Comparison of ENCODE assay signal across 9 cellular contexts in the genomic region with DNA sequence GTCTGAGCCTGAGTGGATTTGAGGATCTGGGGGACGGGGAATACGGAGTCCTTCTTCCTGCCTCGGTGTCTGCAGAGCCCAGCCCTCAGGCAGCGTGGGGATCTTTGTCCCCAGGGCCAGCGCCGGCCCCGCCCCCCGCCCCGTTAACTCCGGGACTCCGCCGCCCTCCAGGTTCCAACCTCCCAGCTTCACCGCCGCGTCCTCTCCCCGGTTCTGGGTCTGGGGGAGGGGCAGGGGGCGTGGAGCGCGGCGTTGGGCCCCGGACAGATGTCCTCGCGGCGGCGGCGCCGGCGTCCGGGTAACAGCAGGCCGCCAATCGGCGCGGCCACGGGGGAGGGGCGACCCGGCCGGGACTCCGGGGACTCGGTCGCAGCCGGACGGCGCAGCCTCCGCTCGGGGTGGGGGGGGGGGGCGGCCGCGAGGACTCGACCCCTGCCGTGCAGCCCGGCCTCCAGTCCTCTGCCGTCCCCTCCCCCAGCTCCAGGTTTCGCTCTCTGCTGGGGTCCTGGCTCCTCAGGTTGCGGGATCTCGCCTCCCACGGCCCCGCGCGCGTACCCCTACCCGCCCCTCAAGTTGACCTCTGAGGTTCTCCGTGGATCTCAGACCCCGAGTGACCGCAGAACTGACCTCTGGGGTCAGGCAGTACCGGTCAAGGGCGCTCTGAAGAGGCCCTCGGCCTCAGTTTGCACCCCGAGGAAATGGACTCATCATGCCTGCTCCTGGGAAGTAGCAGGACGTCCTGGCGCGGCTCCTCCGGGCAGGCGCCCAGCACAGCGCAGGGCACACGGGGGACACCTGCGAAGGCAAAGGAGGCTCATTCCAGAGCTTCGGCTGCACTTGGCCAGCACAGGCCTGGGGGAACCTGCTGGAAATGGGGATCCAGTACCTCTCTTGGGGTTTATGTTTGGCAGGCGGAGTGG. TPM values are rescaled to one million over a fixed set of nuclear protein-coding genes. Genes with fewer than 3 reads are reported as not detected.
DNase-seq lines count a peak whose midpoint lies in the region; ATAC-seq and TF ChIP-seq lines count a peak whose summit lies in the region.
"Had no signal": no experiment of that assay in that cellular context is flagged by ENCODE, and none has a peak within 500 bp of the region (broad histone marks: within the 10 kb centered on the region; RNA-seq: fewer than 3 reads in every experiment).

No MANE protein-coding gene starts in this region.

- TF ChIP-seq CTCF in mammary epithelial cell (conservative IDR thresholded peaks at IDR 0.05 in 1 of 2, IDR thresholded peaks at IDR 0.05 in 1 of 2; ENCODE audit: extremely low read depth in 1 of 2, insufficient read depth in 1 of 2, low read depth in 1 of 2, low read length in 2 of 2), result no peak
- no peak for TF ChIP-seq CTCF in left lung (IDR thresholded peaks at IDR 0.05)

- in situ Hi-C loops in mammary epithelial cell (cut with MboI; ENCODE audit: low sequenced_read_pairs in 2 of 2), result no loop called here

- CTCF ChIA-PET in mammary epithelial cell (lab: Charles Lee; ENCODE audit: low non-redundant PET), result no interaction called here

- dilution Hi-C loops in mammary epithelial cell (cut with HindIII; ENCODE audit: low sequenced_read_pairs), result no loop called here

- peak; percentile 5 for ATAC-seq in left lung

- no peaks in the 10 kb centered on the region for H3K9me3 ChIP-seq in mammary epithelial cell (replicated peaks; ENCODE audit: insufficient read depth, low read length)
- H3K9me3 ChIP-seq in left lung, result no peaks in the 10 kb centered on the region
- no peaks in the 10 kb centered on the region for H3K9me3 ChIP-seq in stomach smooth muscle (ENCODE audit: control insufficient read depth in 2 of 2, low read length in 2 of 2)

- no peak overlapping the region for H3K9ac ChIP-seq in mammary epithelial cell (ENCODE audit: insufficient read depth, low read length)
- no peak overlapping the region for H3K9ac ChIP-seq in stomach smooth muscle (ENCODE audit: low read length in 2 of 2)

- 88% methylated on average over 14 of the region's 78 CpGs for WGBS in mammary epithelial cell (ENCODE audit: low coverage, missing lambda C conversion rate)

- H3K4me1 ChIP-seq in mammary epithelial cell (ENCODE audit: insufficient read depth, low read length) (peaks cover 13% of the 10 kb centered on the region), left lung (peaks cover 23 to 63% of the 10 kb centered on the region in 2 donors), stomach smooth muscle (ENCODE audit: control insufficient read depth, insufficient read depth, low read length) (peaks cover 31% of the 10 kb centered on the region)

- no peak overlapping the region for H3K4me3 ChIP-seq in mammary epithelial cell (replicated peaks in 1 of 3; ENCODE audit: insufficient read depth in 1 of 3, low read depth in 2 of 3, low read length in 3 of 3)
- H3K4me3 ChIP-seq in left lung, result peak overlapping the region; percentile 35 to 48
- H3K4me3 ChIP-seq in stomach smooth muscle (ENCODE audit: low read length in 2 of 2), result peak overlapping the region; percentile 40 to 66

- intact Hi-C loops in mammary epithelial cell (cut with micrococcal nuclease) (loop anchor here (5.0 to 10.0 kb wide), 2 partner anchors 144 to 257 kb away; no protein-coding TSS in a partner anchor), left lung (cut with DNase I) (loop anchor here in 1 of 2 donors (10.0 kb wide), 1 partner anchor 537 kb away; no protein-coding TSS in a partner anchor)

- no peaks in the 10 kb centered on the region for H3K79me2 ChIP-seq in mammary epithelial cell (ENCODE audit: insufficient read depth, low read length)

- no peaks in the 10 kb centered on the region for H4K20me1 ChIP-seq in mammary epithelial cell (ENCODE audit: insufficient read depth, low read length)

- no peak overlapping the region for H2AFZ ChIP-seq in mammary epithelial cell (ENCODE audit: low read depth, low read length)

- H3K27ac ChIP-seq in mammary epithelial cell (ENCODE audit: insufficient read depth, low read depth, low read length), result no peak overlapping the region
- no peak overlapping the region for H3K27ac ChIP-seq in left lung
- no peak overlapping the region for H3K27ac ChIP-seq in stomach smooth muscle (ENCODE audit: low read length)
- H3K27ac ChIP-seq: C4-2B had no signal

- no TSS peak for BruUV-seq in mammary epithelial cell (replicated peaks; lab: Mats Ljungman, UMichigan)

- H3K36me3 ChIP-seq in mammary epithelial cell (ENCODE audit: insufficient read depth, low read length), result no peaks in the 10 kb centered on the region
- H3K36me3 ChIP-seq in left lung, result no peaks in the 10 kb centered on the region
- H3K36me3 ChIP-seq in stomach smooth muscle (ENCODE audit: control insufficient read depth in 2 of 2, insufficient read depth in 2 of 2, low read length in 2 of 2), result no peaks in the 10 kb centered on the region

- H3K27me3 ChIP-seq in mammary epithelial cell (ENCODE audit: insufficient read depth, low read length) (peaks cover 40% of the 10 kb centered on the region), left lung (peaks cover 70 to 100% of the 10 kb centered on the region in 2 donors), stomach smooth muscle (ENCODE audit: control insufficient read depth in 1 of 2, insufficient read depth in 2 of 2, low read length in 2 of 2) (peaks cover 24 to 81% of the 10 kb centered on the region in 2 donors)

- peak overlapping the region; percentile 67 for H3K4me2 ChIP-seq in mammary epithelial cell (ENCODE audit: insufficient read depth, low read depth, low read length)

- peak; percentile 46 for DNase-seq in NCI-H748 (lab: John Stamatoyannopoulos, UW; ENCODE audit: unreplicated experiment)
- no peak for DNase-seq in NCI-H748 treated with DMSO at 0.1 percent for 48 hours (lab: John Stamatoyannopoulos, UW)
- DNase-seq in mammary epithelial cell, result no peak
- peak; percentile 25 to 52 for DNase-seq in left lung
- DNase-seq in GOT3 (lab: John Stamatoyannopoulos, UW), result no peak
- no peak for DNase-seq in medulla oblongata (ENCODE audit: extremely low spot score)
- DNase-seq in hepatic stellate cell (ENCODE audit: low spot score), result no peak

RNA-seq across cellular contexts. Expression of a gene that starts 2.3 kb away (rescaled TPM):
- total RNA-seq in mammary epithelial cell (under 1 TPM in 1 of 2 donors, not detected in 1; 0.83 TPM), left lung (1 to 10 TPM; 1.5 to 1.6 TPM)
- polyA plus RNA-seq in mammary epithelial cell, result 0.02 TPM
- not detected for polyA minus RNA-seq in mammary epithelial cell

Comparison
In these comparisons a context has a peak if more than half of its experiments do, and no peak if none do; other contexts are left out.
1. DNase-seq: peak in NCI-H748 (single experiment) and left lung (2 of 2); none in NCI-H748 treated with DMSO at 0.1 percent for 48 hours (single experiment), mammary epithelial cell (single experiment), GOT3 (single experiment), medulla oblongata (single experiment) and hepatic stellate cell (single experiment).
2. H3K4me3 ChIP-seq: peak in left lung (2 of 2) and stomach smooth muscle (2 of 2); none in mammary epithelial cell (0 of 3).